ENCODE assay signal across 19 cellular contexts in the genomic region with DNA sequence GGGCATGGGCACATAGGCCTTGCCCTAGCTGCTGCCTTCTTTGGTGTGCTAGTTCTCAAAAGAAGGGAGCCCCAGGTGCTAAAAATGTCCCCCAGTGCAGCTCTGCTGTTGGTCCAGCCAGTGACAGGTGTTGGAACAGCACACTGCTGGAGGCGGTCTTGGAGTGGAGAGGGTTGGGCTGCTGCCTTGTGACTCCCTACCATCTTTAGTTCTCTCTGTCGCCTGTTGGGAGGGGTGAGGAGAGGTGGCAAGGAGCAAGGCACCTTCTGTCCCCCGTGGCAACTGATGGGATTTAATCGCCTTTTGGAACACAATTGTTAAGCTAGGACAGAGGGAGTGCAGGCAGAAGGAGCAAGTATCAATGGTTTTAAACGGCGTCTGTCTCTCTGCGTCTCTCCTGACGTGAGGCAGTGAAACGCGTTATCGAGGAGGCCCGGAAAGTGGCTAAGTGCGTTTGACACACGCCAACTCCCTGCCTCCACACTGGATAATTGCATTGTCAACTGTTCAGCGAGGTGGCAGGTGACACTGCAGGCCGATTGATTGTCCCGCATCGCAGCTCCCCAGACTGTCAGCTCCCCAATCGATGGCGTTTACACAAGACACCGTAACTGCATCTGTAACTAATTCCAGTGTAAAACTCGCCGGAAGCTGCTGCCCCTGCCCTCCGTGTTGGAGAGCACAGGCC. TPM values are rescaled to one million over a fixed set of nuclear protein-coding genes. Genes with fewer than 3 reads are reported as not detected.
DNase-seq lines count a peak whose midpoint lies in the region; ATAC-seq, FAIRE-seq and TF ChIP-seq lines count a peak whose summit lies in the region.
"Had no signal": no experiment of that assay in that cellular context is flagged by ENCODE, and none has a peak within 500 bp of the region (broad histone marks: within the 10 kb centered on the region; RNA-seq: fewer than 3 reads in every experiment).

No MANE protein-coding gene starts in this region.

- no peak for TF ChIP-seq CTCF in GM10266 (IDR thresholded peaks at IDR 0.05; ENCODE audit: control insufficient read depth, insufficient read depth, low read depth, missing control alignments)

- DNase-seq in NCI-H748 (lab: John Stamatoyannopoulos, UW; ENCODE audit: unreplicated experiment) (peak; percentile 37), NCI-H748 treated with DMSO at 0.1 percent for 48 hours (lab: John Stamatoyannopoulos, UW) (no peak), NCI-H524 treated with DMSO at 0.1 percent for 48 hours (lab: John Stamatoyannopoulos, UW) (peak; percentile 76), left ventricle myocardium superior (peak; percentile 48), urothelium cell line (ENCODE audit: low spot score) (no peak), GM10266 (ENCODE audit: extremely low spot score) (no peak), NCI-H446 (lab: John Stamatoyannopoulos, UW) (no peak)
- DNase-seq: activated CD4-positive, CD25-positive, alpha-beta regulatory T cell treated with anti-CD3 and anti-CD28 coated beads, Interleukin-2, amount 50 U/mL, for 72 hours; activated effector memory CD4-positive, alpha-beta T cell treated with Interleukin-2 at 50 U/mL for 16 hours; C1 segment of cervical spinal cord; DMS79; KG1; naive B cell; stimulated activated naive CD8-positive, alpha-beta T cell treated with anti-CD3 and anti-CD28 coated beads, Interleukin-15, Interleukin-2, amounts not matched to agents 100 U/mL and 50 U/mL, for 24 hours; T-helper 2 cell; upper lobe of left lung had no signal

- peak; percentile 30 for FAIRE-seq in urothelium cell line (lab: Jason Lieb, UNC)
- FAIRE-seq: A549, endometrium had no signal

- intact Hi-C loops in left ventricle myocardium superior (cut with micrococcal nuclease), result no loop called here

- ATAC-seq in left ventricle myocardium superior (peak; percentile 86), GM19455 (IDR thresholded peaks at IDR 0.05; ENCODE audit: unreplicated experiment) (no peak)
- ATAC-seq: A549; stimulated activated naive CD8-positive, alpha-beta T cell treated with anti-CD3 and anti-CD28 coated beads, Interleukin-15, Interleukin-2, amounts not matched to agents 100 U/mL and 50 U/mL, for 24 hours had no signal

RNA-seq across cellular contexts. Expression of a gene that starts 34.0 kb away (rescaled TPM):
- total RNA-seq in left ventricle myocardium superior, result 9.1 TPM

RNA-seq across cellular contexts. Expression of a gene that starts 34.2 kb away (rescaled TPM):
- 0.92 TPM for total RNA-seq in left ventricle myocardium superior

Comparison
In these comparisons a context has a peak if more than half of its experiments do, and no peak if none do; other contexts are left out.
1. DNase-seq: peak in NCI-H748 (single experiment), NCI-H524 treated with DMSO at 0.1 percent for 48 hours (single experiment) and left ventricle myocardium superior (single experiment); none in NCI-H748 treated with DMSO at 0.1 percent for 48 hours (single experiment), urothelium cell line (single experiment), GM10266 (single experiment) and NCI-H446 (0 of 2).